Comparison of ENCODE assay signal across 8 cellular contexts in genomic region chr10:72334196-72334831, GRCh38. TPM values are rescaled to one million over a fixed set of nuclear protein-coding genes. Genes with fewer than 3 reads are reported as not detected.
A peak's percentile ranks its signal among the peaks of the same experiment; 100 is the strongest.
DNase-seq lines count a peak whose midpoint lies in the region; ATAC-seq and TF ChIP-seq lines count a peak whose summit lies in the region.

No MANE protein-coding gene starts in this region.

- intact Hi-C loops in breast epithelium (cut with DNase I; ENCODE audit: low total_unique reads): loop anchor here (10.0 kb wide), 1 partner anchor 280 kb away; no protein-coding TSS in a partner anchor
- intact Hi-C loops in transverse colon (cut with DNase I; ENCODE audit: low total_unique reads): no loop called here
- intact Hi-C loops in aorta (cut with DNase I): loop anchor here in 1 of 2 donors (5.0 to 10.0 kb wide), 2 partner anchors 62 to 1020 kb away; partner anchors contain the start of genes DDIT4 and SLC29A3

- H3K4me3 ChIP-seq in breast epithelium (peak overlapping the region in 2 of 3 donors; percentile 7 to 40), transverse colon (no peak overlapping the region), aorta (ENCODE audit: low read length in 2 of 2) (no peak overlapping the region)

- TF ChIP-seq POLR2A in breast epithelium (IDR thresholded peaks at IDR 0.05) (no peak), transverse colon (IDR thresholded peaks at IDR 0.05) (no peak)

- H3K27me3 Mint-ChIP-seq in T-helper 1 cell treated with Interleukin-12 subunit alpha and Interleukin-12 subunit beta and Interleukin-4 antibody, amounts not matched to agents 30 μg/mL and 1 μg/mL, for 36 hours (ENCODE audit: low read depth): no peaks in the 10 kb centered on the region
- H3K27me3 Mint-ChIP-seq in mesothelial cell of epicardium (ENCODE audit: low read depth): no peaks in the 10 kb centered on the region

- H3K4me1 Mint-ChIP-seq in T-helper 1 cell treated with Interleukin-12 subunit alpha and Interleukin-12 subunit beta and Interleukin-4 antibody, amounts not matched to agents 30 μg/mL and 1 μg/mL, for 36 hours (ENCODE audit: low read depth): peaks cover 69% of the 10 kb centered on the region
- H3K4me1 Mint-ChIP-seq in mesothelial cell of epicardium: peaks cover 51% of the 10 kb centered on the region

- H3K9me3 ChIP-seq in breast epithelium: no peaks in the 10 kb centered on the region
- H3K9me3 ChIP-seq in transverse colon: no peaks in the 10 kb centered on the region
- H3K9me3 ChIP-seq in aorta (ENCODE audit: control insufficient read depth, low read length): no peaks in the 10 kb centered on the region

- in situ Hi-C loops in transverse colon (cut with MboI; ENCODE audit: low pct_ligation_motif_present in 1 of 4, low pct_unique_long_range_greater_than_20kb in 1 of 4, low sequenced_read_pairs in 3 of 4): loop anchor here (10.0 to 25.0 kb wide), 7 partner anchors 90 to 447 kb away; partner anchors contain the start of genes ANAPC16 (in 1 of the 4) and ASCC1 (in 1 of the 4)

- H3K27me3 ChIP-seq in breast epithelium (no peaks in the 10 kb centered on the region), transverse colon (no peaks in the 10 kb centered on the region), aorta (ENCODE audit: control insufficient read depth in 1 of 2, insufficient read depth in 2 of 2, low read length in 1 of 2) (no peaks in the 10 kb centered on the region)

- peak overlapping the region; percentile 95 to 97 for H3K27ac ChIP-seq in breast epithelium
- H3K27ac ChIP-seq in transverse colon: peak overlapping the region; percentile 80 to 86 (median 82)
- no peak overlapping the region for H3K27ac ChIP-seq in aorta (ENCODE audit: low read depth in 1 of 2, low read length in 2 of 2)

- H3K27ac Mint-ChIP-seq in T-helper 1 cell treated with Interleukin-12 subunit alpha and Interleukin-12 subunit beta and Interleukin-4 antibody, amounts not matched to agents 30 μg/mL and 1 μg/mL, for 36 hours: peak overlapping the region; percentile 91
- H3K27ac Mint-ChIP-seq in mesothelial cell of epicardium: peak overlapping the region; percentile 93

- no peak for TF ChIP-seq EP300 in transverse colon (IDR thresholded peaks at IDR 0.05; ENCODE audit: low read depth)

- ATAC-seq in GM21576 (IDR thresholded peaks at IDR 0.05; ENCODE audit: unreplicated experiment) (no peak), aorta (ENCODE audit: low FRiP score) (no peak)

- H3K4me1 ChIP-seq in breast epithelium (peaks cover 27 to 46% of the 10 kb centered on the region in 2 donors), transverse colon (peaks cover 37 to 67% (median 47%) of the 10 kb centered on the region in 4 donors), aorta (ENCODE audit: control insufficient read depth in 1 of 2, insufficient read depth in 2 of 2, low read length in 2 of 2) (no peaks in the 10 kb centered on the region)

- TF ChIP-seq CTCF in breast epithelium (IDR thresholded peaks at IDR 0.05): no peak
- TF ChIP-seq CTCF in mesothelial cell of epicardium (IDR thresholded peaks at IDR 0.05; ENCODE audit: unreplicated experiment): no peak
- no peak for TF ChIP-seq CTCF in transverse colon (IDR thresholded peaks at IDR 0.05)

- no peaks in the 10 kb centered on the region for H3K36me3 ChIP-seq in breast epithelium
- H3K36me3 ChIP-seq in transverse colon: peaks cover 0 to 12% (median 5%) of the 10 kb centered on the region in 4 donors
- H3K36me3 ChIP-seq in aorta (ENCODE audit: control insufficient read depth in 1 of 2, insufficient read depth in 2 of 2, low read length in 1 of 2): peaks cover 0 to 2% of the 10 kb centered on the region in 2 donors

- peaks cover 32% of the 10 kb centered on the region for H3K36me3 Mint-ChIP-seq in T-helper 1 cell treated with Interleukin-12 subunit alpha and Interleukin-12 subunit beta and Interleukin-4 antibody, amounts not matched to agents 30 μg/mL and 1 μg/mL, for 36 hours (ENCODE audit: low read depth)
- peaks cover 10% of the 10 kb centered on the region for H3K36me3 Mint-ChIP-seq in mesothelial cell of epicardium

- WGBS in transverse colon (ENCODE audit: low coverage in 1 of 2), 2 donors: 63 to 76% methylated on average over 13 to 18 of the region's 18 CpGs
- WGBS in aorta, 2 donors: 50 to 58% methylated on average over 18 of the region's 18 CpGs

- peak overlapping the region; percentile 70 for H3K4me3 Mint-ChIP-seq in T-helper 1 cell treated with Interleukin-12 subunit alpha and Interleukin-12 subunit beta and Interleukin-4 antibody, amounts not matched to agents 30 μg/mL and 1 μg/mL, for 36 hours
- no peak overlapping the region for H3K4me3 Mint-ChIP-seq in mesothelial cell of epicardium

- no peaks in the 10 kb centered on the region for H3K9me3 Mint-ChIP-seq in T-helper 1 cell treated with Interleukin-12 subunit alpha and Interleukin-12 subunit beta and Interleukin-4 antibody, amounts not matched to agents 30 μg/mL and 1 μg/mL, for 36 hours
- H3K9me3 Mint-ChIP-seq in mesothelial cell of epicardium: no peaks in the 10 kb centered on the region

- DNase-seq in T-helper 1 cell: no peak
- DNase-seq in NCI-H2227 (lab: John Stamatoyannopoulos, UW; ENCODE audit: unreplicated experiment): peak; percentile 91
- no peak for DNase-seq in breast epithelium (ENCODE audit: low spot score in 2 of 2)
- DNase-seq in mesothelial cell of epicardium (ENCODE audit: low spot score in 2 of 2, unreplicated experiment in 2 of 2): peak; percentile 46 to 67
- DNase-seq in transverse colon: no peak
- no peak for DNase-seq in aorta

RNA-seq across cellular contexts. Expression of gene DNAJB12, which starts 20.4 kb away (rescaled TPM):
- total RNA-seq in breast epithelium: 10 to 100 TPM; 38.4 to 48.1 (median 38.7) TPM
- total RNA-seq in mesothelial cell of epicardium: 31.4 to 35.3 TPM (median 32.1 TPM) in 3 replicates
- 10 to 100 TPM; 33.7 to 69.2 (median 38.0) TPM for total RNA-seq in transverse colon
- total RNA-seq in aorta: 10 to 100 TPM; 33.1 to 34.7 TPM
- polyA plus RNA-seq in aorta: 10 to 100 TPM; 12.0 to 30.3 TPM

Comparison
In these comparisons a context has a peak if more than half of its experiments do, and no peak if none do; other contexts are left out.
1. DNase-seq: peak in NCI-H2227 (single experiment) and mesothelial cell of epicardium (2 of 2); none in T-helper 1 cell (0 of 5), breast epithelium (0 of 2), transverse colon (single experiment) and aorta (0 of 2).
2. H3K27ac ChIP-seq: peak in breast epithelium (2 of 2) and transverse colon (4 of 4); none in aorta (0 of 2).
3. H3K4me3 ChIP-seq: peak in breast epithelium (2 of 3); none in transverse colon (0 of 4) and aorta (0 of 2).